7 cellular contexts compared by ENCODE assay signal in genomic region chr12:115495300-115495699, GRCh38.
"Had no signal": no experiment of that assay in that cellular context is flagged by ENCODE, and none has a peak within 500 bp of the region (broad histone marks: within the 10 kb centered on the region; RNA-seq: fewer than 3 reads in every experiment).

No MANE protein-coding gene starts in this region.

- FAIRE-seq: G401.6, GM12891, GM12892, GM18507, GM19239 had no signal

- DNase-seq: GDM1, GF-D8 had no signal
